25 cellular contexts compared by ENCODE assay signal in genomic region chr12:114614040-114614439, GRCh38.
DNase-seq lines count a peak whose midpoint lies in the region; ATAC-seq, FAIRE-seq and TF ChIP-seq lines count a peak whose summit lies in the region.
"Had no signal": no experiment of that assay in that cellular context is flagged by ENCODE, and none has a peak within 500 bp of the region (broad histone marks: within the 10 kb centered on the region; RNA-seq: fewer than 3 reads in every experiment).

No MANE protein-coding gene starts in this region.

- H3K9me3 ChIP-seq in HepG2 (ENCODE audit: low read length) = no peaks in the 10 kb centered on the region
- H3K9me3 ChIP-seq in right lobe of liver = no peaks in the 10 kb centered on the region
- no peaks in the 10 kb centered on the region for H3K9me3 ChIP-seq in HEK293 (ENCODE audit: control insufficient read depth, insufficient read depth, low read depth, low read length)
- H3K9me3 ChIP-seq: Caco-2 had no signal

- H4K20me1 ChIP-seq in HepG2 (ENCODE audit: insufficient read depth, low read length) = no peaks in the 10 kb centered on the region
- H4K20me1 ChIP-seq: BLaER1 treated with 17β-estradiol and CSF1 and Interleukin-3, amounts not matched to agents 10 nM and 100 nM had no signal

- POLR2A ChIA-PET in HepG2 (lab: Yijun Ruan, JAX) = interaction anchor here (1.0 kb wide), 1 partner anchor 70 kb away, joined by 3 read pairs; no protein-coding TSS in a partner anchor
- POLR2A ChIA-PET in HEK293 (lab: Yijun Ruan, JAX) = no interaction called here

- no peak overlapping the region for H3K4me2 ChIP-seq in HepG2 (ENCODE audit: low read depth, low read length)
- H3K4me2 ChIP-seq: BLaER1 treated with 17β-estradiol and CSF1 and Interleukin-3, amounts not matched to agents 10 nM and 100 nM had no signal

- WGBS in HepG2 (ENCODE audit: low lambda C conversion rate) = 76% methylated on average over 3 of the region's 3 CpGs
- WGBS in right lobe of liver (ENCODE audit: insufficient coverage, low coverage, low lambda C conversion rate, missing lambda C conversion rate) = 70% methylated on average over 3 of the region's 3 CpGs

- CTCF ChIA-PET in HepG2 (lab: Yijun Ruan, JAX; ENCODE audit: low intra/inter-chr PET ratio, low total read pairs) (no interaction called here), HEK293 (lab: Yijun Ruan, JAX) (no interaction called here)

- no peak overlapping the region for H3K9ac ChIP-seq in HepG2 (ENCODE audit: insufficient read depth, low read depth, low read length)
- H3K9ac ChIP-seq: BLaER1 treated with 17β-estradiol and CSF1 and Interleukin-3, amounts not matched to agents 10 nM and 100 nM had no signal

- no peak overlapping the region for H3K27ac ChIP-seq in HepG2 (ENCODE audit: extremely low read length, insufficient read depth, low read length)
- H3K27ac ChIP-seq in right lobe of liver = no peak overlapping the region
- H3K27ac ChIP-seq in HEK293 (ENCODE audit: extremely low read depth, low read depth, low read length) = no peak overlapping the region
- no peak overlapping the region for H3K27ac ChIP-seq in coronary artery
- H3K27ac ChIP-seq: BLaER1 treated with 17β-estradiol and CSF1 and Interleukin-3, amounts not matched to agents 10 nM and 100 nM; C4-2B had no signal

- no peak overlapping the region for H2AFZ ChIP-seq in HepG2 (ENCODE audit: low read length)

- no peak for TF ChIP-seq EP300 in HepG2 (IDR thresholded peaks at IDR 0.05; ENCODE audit: low read depth in 2 of 2, low read length in 2 of 2)
- TF ChIP-seq EP300 in HepG2 (CRISPR knock-in tag; IDR thresholded peaks at IDR 0.05; ENCODE audit: borderline replicate concordance) = no peak

- H3K36me3 ChIP-seq in HepG2 (replicated peaks in 1 of 2; ENCODE audit: control insufficient read depth in 1 of 2, insufficient read depth in 2 of 2, low read length in 2 of 2) (no peaks in the 10 kb centered on the region), right lobe of liver (no peaks in the 10 kb centered on the region), HEK293 (ENCODE audit: control insufficient read depth in 2 of 2, insufficient read depth in 1 of 2, low read length in 2 of 2) (no peaks in the 10 kb centered on the region)
- H3K36me3 ChIP-seq: BLaER1 treated with 17β-estradiol and CSF1 and Interleukin-3, amounts not matched to agents 10 nM and 100 nM had no signal

- in situ Hi-C loops in HepG2 (cut with HindIII; ENCODE audit: extremely low pct_ligation_motif_present, low pct_unique_long_range_greater_than_20kb) = no loop called here

- H3K4me1 ChIP-seq in HepG2 (ENCODE audit: insufficient read depth, low read length) (peaks cover 65% of the 10 kb centered on the region), right lobe of liver (peaks cover 0 to 11% (median 2%) of the 10 kb centered on the region in 4 donors), HEK293 (ENCODE audit: control insufficient read depth, insufficient read depth, low read length) (no peaks in the 10 kb centered on the region)

- TF ChIP-seq CTCF in HepG2 (CRISPR knock-in tag; IDR thresholded peaks at IDR 0.05) = no peak
- no peak for TF ChIP-seq CTCF in right lobe of liver (IDR thresholded peaks at IDR 0.05)
- TF ChIP-seq CTCF in HEK293 (tag by site-specific recombination; IDR thresholded peaks at IDR 0.05) = no peak
- no peak for TF ChIP-seq CTCF in coronary artery (IDR thresholded peaks at IDR 0.05)

- intact Hi-C loops in HepG2 (cut with micrococcal nuclease; ENCODE audit: unreplicated experiment) (no loop called here), right lobe of liver (cut with DNase I) (no loop called here)

- no peak for DNase-seq in HepG2 (ENCODE audit: low spot score)
- DNase-seq in right lobe of liver = no peak
- peak; percentile 4 for DNase-seq in coronary artery (ENCODE audit: low spot score)
- DNase-seq in cortex of kidney (lab: John Stamatoyannopoulos, UW) = no peak
- DNase-seq in DMS153 (lab: John Stamatoyannopoulos, UW) = no peak
- DNase-seq in HK-2 (ENCODE audit: unreplicated experiment) = no peak
- DNase-seq: 8988T; AML-193; Caco-2; Calu3; CD4-positive, alpha-beta T cell; CD8-positive, alpha-beta T cell; DMS53; DMS79; DND-41; EL; GDM1 had no signal

- no peak for TF ChIP-seq RAD21 in HepG2 (CRISPR knock-in tag; IDR thresholded peaks at IDR 0.05)

- no peak for FAIRE-seq in HepG2 (lab: Jason Lieb, UNC)
- FAIRE-seq: A204.1, D721Med, GM12878, GM12892, GM18507 had no signal

- ATAC-seq in HepG2 (no peak), right lobe of liver (no peak)
- ATAC-seq: CD8-positive, alpha-beta T cell; GM12878 had no signal

- no peak for TF ChIP-seq POLR2A in HepG2 (IDR thresholded peaks at IDR 0.05; ENCODE audit: insufficient read depth in 1 of 2, low read depth in 2 of 2, low read length in 2 of 2)
- TF ChIP-seq POLR2A in right lobe of liver (IDR thresholded peaks at IDR 0.05) = no peak

- H3K27me3 ChIP-seq in HepG2 (ENCODE audit: control insufficient read depth in 1 of 2, insufficient read depth in 2 of 2, low read length in 2 of 2) (no peaks in the 10 kb centered on the region), right lobe of liver (no peaks in the 10 kb centered on the region)
- H3K27me3 ChIP-seq: BLaER1 treated with 17β-estradiol and CSF1 and Interleukin-3, amounts not matched to agents 10 nM and 100 nM had no signal

- no TSS peak for BruUV-seq in HepG2 (replicated peaks; lab: Mats Ljungman, UMichigan)

- no peak overlapping the region for H3K4me3 ChIP-seq in HepG2 (replicated peaks in 1 of 3; ENCODE audit: insufficient read depth in 1 of 3, low read depth in 2 of 3, low read length in 3 of 3)
- H3K4me3 ChIP-seq in right lobe of liver = no peak overlapping the region
- H3K4me3 ChIP-seq in HEK293 (ENCODE audit: low read depth, low read length) = no peak overlapping the region
- H3K4me3 ChIP-seq in coronary artery = no peak overlapping the region
- H3K4me3 ChIP-seq: BLaER1 treated with 17β-estradiol and CSF1 and Interleukin-3, amounts not matched to agents 10 nM and 100 nM; GM12878 had no signal

- H3K79me2 ChIP-seq in HepG2 (ENCODE audit: insufficient read depth, low read length) = no peaks in the 10 kb centered on the region

TF ChIP-seq in HepG2, 621 proteins besides CTCF, POLR2A, EP300 and RAD21:
- TF ChIP-seq TCF7L2 (IDR thresholded peaks at IDR 0.05; ENCODE audit: low read depth, low read length) (no peak), RCOR2 (CRISPR knock-in tag; IDR thresholded peaks at IDR 0.05) (0 out of 2 replicates have a peak, but pooled peaks have one; percentile 18), NFE2L2 (IDR thresholded peaks at IDR 0.05; ENCODE audit: low read length) (no peak)
- TF ChIP-seq, protein P1, sequence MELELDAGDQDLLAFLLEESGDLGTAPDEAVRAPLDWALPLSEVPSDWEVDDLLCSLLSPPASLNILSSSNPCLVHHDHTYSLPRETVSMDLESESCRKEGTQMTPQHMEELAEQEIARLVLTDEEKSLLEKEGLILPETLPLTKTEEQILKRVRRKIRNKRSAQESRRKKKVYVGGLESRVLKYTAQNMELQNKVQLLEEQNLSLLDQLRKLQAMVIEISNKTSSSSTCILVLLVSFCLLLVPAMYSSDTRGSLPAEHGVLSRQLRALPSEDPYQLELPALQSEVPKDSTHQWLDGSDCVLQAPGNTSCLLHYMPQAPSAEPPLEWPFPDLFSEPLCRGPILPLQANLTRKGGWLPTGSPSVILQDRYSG (CRISPR knock-in tag; IDR thresholded peaks at IDR 0.05) = no peak

TF ChIP-seq in HEK293, 187 proteins besides CTCF, POLR2A, EP300 and RAD21:
- TF ChIP-seq ZNF146 (tag by site-specific recombination; IDR thresholded peaks at IDR 0.05) (peak; percentile 89), EGR2 (tag by site-specific recombination; IDR thresholded peaks at IDR 0.05; ENCODE audit: low read depth) (no peak), ATF2 (tag by site-specific recombination; IDR thresholded peaks at IDR 0.05; ENCODE audit: low read depth) (no peak), ZNF76 (tag by site-specific recombination; IDR thresholded peaks at IDR 0.05; ENCODE audit: borderline replicate concordance, low read depth) (no peak), ZNF202 (tag by site-specific recombination; IDR thresholded peaks at IDR 0.05; ENCODE audit: borderline replicate concordance) (no peak)
- TF ChIP-seq, protein P2, sequence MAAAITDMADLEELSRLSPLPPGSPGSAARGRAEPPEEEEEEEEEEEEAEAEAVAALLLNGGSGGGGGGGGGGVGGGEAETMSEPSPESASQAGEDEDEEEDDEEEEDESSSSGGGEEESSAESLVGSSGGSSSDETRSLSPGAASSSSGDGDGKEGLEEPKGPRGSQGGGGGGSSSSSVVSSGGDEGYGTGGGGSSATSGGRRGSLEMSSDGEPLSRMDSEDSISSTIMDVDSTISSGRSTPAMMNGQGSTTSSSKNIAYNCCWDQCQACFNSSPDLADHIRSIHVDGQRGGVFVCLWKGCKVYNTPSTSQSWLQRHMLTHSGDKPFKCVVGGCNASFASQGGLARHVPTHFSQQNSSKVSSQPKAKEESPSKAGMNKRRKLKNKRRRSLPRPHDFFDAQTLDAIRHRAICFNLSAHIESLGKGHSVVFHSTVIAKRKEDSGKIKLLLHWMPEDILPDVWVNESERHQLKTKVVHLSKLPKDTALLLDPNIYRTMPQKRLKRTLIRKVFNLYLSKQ (tag by site-specific recombination; IDR thresholded peaks at IDR 0.05; ENCODE audit: borderline replicate concordance) = no peak
TF ChIP-seq in HEK293: peak in this region for 1.
